ENCODE assay signal across 22 cellular contexts in the genomic region with DNA sequence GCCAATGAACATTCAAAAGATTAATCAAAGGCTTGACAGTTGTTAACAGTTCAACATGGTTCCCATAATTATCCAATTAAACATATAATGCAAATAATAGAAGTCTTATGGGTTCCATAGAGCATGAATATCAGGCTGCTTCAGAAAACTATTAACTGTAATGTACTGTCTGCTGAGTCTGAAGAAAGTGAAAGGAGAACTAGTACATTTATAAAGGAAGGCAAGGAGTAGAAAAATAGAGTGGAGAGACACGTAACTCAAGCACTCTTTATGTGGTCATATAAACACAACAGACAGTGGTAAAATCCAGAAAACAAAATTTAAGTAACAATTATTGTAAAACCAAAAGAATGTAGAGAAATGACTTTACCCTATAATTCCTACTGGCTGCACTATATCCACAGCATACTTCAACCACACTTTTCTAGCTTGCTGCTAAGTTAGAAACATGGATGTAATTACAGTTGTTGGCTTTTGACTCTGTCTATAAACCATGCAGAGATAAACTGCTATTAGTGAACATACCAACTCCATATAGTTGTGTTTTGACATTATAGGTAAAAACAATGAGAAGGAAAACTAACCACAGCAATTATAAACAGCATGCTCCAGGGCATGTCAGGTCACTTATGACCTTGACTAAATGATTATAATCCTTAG. TPM values are rescaled to one million over a fixed set of nuclear protein-coding genes. Genes with fewer than 3 reads are reported as not detected.
A peak's percentile ranks its signal among the peaks of the same experiment; 100 is the strongest.
DNase-seq lines count a peak whose midpoint lies in the region; ATAC-seq and TF ChIP-seq lines count a peak whose summit lies in the region.
"Had no signal": no experiment of that assay in that cellular context is flagged by ENCODE, and none has a peak within 500 bp of the region (broad histone marks: within the 10 kb centered on the region; RNA-seq: fewer than 3 reads in every experiment).

No MANE protein-coding gene starts in this region.

- no peak overlapping the region for H3K23ac ChIP-seq in IMR-90 (ENCODE audit: low read depth, low read length)

- H3K9me3 ChIP-seq in IMR-90 (ENCODE audit: control insufficient read depth, insufficient read depth, low read length) (no peaks in the 10 kb centered on the region), GM23248 (ENCODE audit: low read depth) (no peaks in the 10 kb centered on the region)
- H3K9me3 ChIP-seq: adrenal gland, Caco-2, spleen had no signal

- TF ChIP-seq POLR2A in IMR-90 (IDR thresholded peaks at IDR 0.05; ENCODE audit: low read depth, low read length) = no peak

- ATAC-seq in GM18907 (IDR thresholded peaks at IDR 0.05; ENCODE audit: unreplicated experiment) (peak; percentile 62), IMR-90 (ENCODE audit: low read depth) (peak; percentile 18; the same call in 1 of the 2 replicates), HG03025 (IDR thresholded peaks at IDR 0.05; ENCODE audit: low FRiP score, unreplicated experiment) (no peak)
- ATAC-seq: HepG2 had no signal

- DNase-seq in IMR-90 (no peak), astrocyte of the spinal cord (ENCODE audit: low read depth, low spot score) (peak; percentile 55), NCI-H2196 (lab: John Stamatoyannopoulos, UW; ENCODE audit: unreplicated experiment) (no peak), GM23248 (no peak)
- DNase-seq: activated CD4-positive, alpha-beta T cell treated with anti-CD3 and anti-CD28 coated beads for 1 hour; activated CD8-positive, alpha-beta memory T cell treated with anti-CD3 and anti-CD28 coated beads, Interleukin-2, amount 50 U/mL, for 4 hours; activated effector memory CD4-positive, alpha-beta T cell treated with Interleukin-2 at 50 U/mL for 16 hours; adrenal gland; Caco-2; hypothalamus; kidney glomerular epithelial cell; NCI-H1694 treated with DMSO at 0.1 percent for 48 hours; NCI-H524; SHP77 treated with DMSO at 0.1 percent for 48 hours; spleen; substantia nigra had no signal

- H3K9me1 ChIP-seq in IMR-90 (ENCODE audit: insufficient read depth, low read length) = peaks cover 3% of the 10 kb centered on the region; the same call in 1 of the 2 replicates

- H3K4me3 Mint-ChIP-seq in nephron = no peak overlapping the region
- H3K4me3 Mint-ChIP-seq: neural crest cell; T-helper 2 cell treated with Interferon-gamma antibody and Interleukin-4, amounts not matched to agents 5 μg/mL and 100 μg/mL, for 36 hours had no signal

- H3K36me3 ChIP-seq in IMR-90 (ENCODE audit: control insufficient read depth, insufficient read depth, low read length) (no peaks in the 10 kb centered on the region), GM23248 (ENCODE audit: low read depth) (no peaks in the 10 kb centered on the region)
- H3K36me3 ChIP-seq: adrenal gland, spleen had no signal

- H3K4me1 Mint-ChIP-seq in nephron = peaks cover 81% of the 10 kb centered on the region

- H3K4me3 ChIP-seq in IMR-90 (ENCODE audit: insufficient read depth, low read depth, low read length) = no peak overlapping the region
- no peak overlapping the region for H3K4me3 ChIP-seq in astrocyte of the spinal cord (ENCODE audit: low read depth, low read length)
- H3K4me3 ChIP-seq in GM23248 = no peak overlapping the region
- H3K4me3 ChIP-seq: adrenal gland, spleen had no signal

- peak overlapping the region; percentile 54 for H3K4me2 ChIP-seq in IMR-90 (ENCODE audit: low read depth, low read length)
- no peak overlapping the region for H3K4me2 ChIP-seq in GM23248 (ENCODE audit: unreplicated experiment)

- no peak for TF ChIP-seq CTCF in IMR-90 (conservative IDR thresholded peaks at IDR 0.05; ENCODE audit: low read depth, low read length)
- TF ChIP-seq CTCF in astrocyte of the spinal cord (IDR thresholded peaks at IDR 0.05; ENCODE audit: low read depth, low read length) = no peak
- TF ChIP-seq CTCF in nephron (IDR thresholded peaks at IDR 0.05; ENCODE audit: unreplicated experiment in 3 of 3) = no peak

- peaks cover 3% of the 10 kb centered on the region for H3K27me3 ChIP-seq in IMR-90 (ENCODE audit: control insufficient read depth, insufficient read depth, low read length)
- no peaks in the 10 kb centered on the region for H3K27me3 ChIP-seq in GM23248 (replicated peaks; ENCODE audit: insufficient read depth)
- H3K27me3 ChIP-seq: adrenal gland, spleen had no signal

- no peak for TF ChIP-seq RAD21 in IMR-90 (IDR thresholded peaks at IDR 0.05; ENCODE audit: low read length)

- H2AFZ ChIP-seq in IMR-90 (replicated peaks; ENCODE audit: low read length, poor library complexity) (no peak overlapping the region), GM23248 (no peak overlapping the region)

- H4K8ac ChIP-seq in IMR-90 (ENCODE audit: low read depth in 2 of 2, low read length in 2 of 2) = no peak overlapping the region

- intact Hi-C loops in IMR-90 (cut with micrococcal nuclease) = no loop called here

- H4K5ac ChIP-seq in IMR-90 (ENCODE audit: low read depth, low read length) = no peak overlapping the region

- POLR2A ChIA-PET in IMR-90 (lab: Charles Lee; ENCODE audit: unreplicated experiment) = no interaction called here

- in situ Hi-C loops in IMR-90 (cut with MboI; ENCODE audit: low sequenced_read_pairs) (no loop called here), astrocyte of the spinal cord (cut with HindIII; ENCODE audit: low sequenced_read_pairs) (no loop called here), GM23248 (cut with MboI) (no loop called here)

- no CpG with 5 or more reads among the region's 1 CpG for WGBS in IMR-90 (ENCODE audit: extremely low coverage in 2 of 2, insufficient read length in 1 of 2), 2 experiments
- WGBS in GM23248 (ENCODE audit: low coverage in 1 of 2, low lambda C conversion rate in 2 of 2, missing lambda C conversion rate in 2 of 2), 2 experiments = 81 to 86% methylated on average over 1 of the region's 1 CpG

- dilution Hi-C loops in IMR-90 (cut with HindIII; ENCODE audit: low sequenced_read_pairs, unreplicated experiment) = no loop called here

- H3K18ac ChIP-seq in IMR-90 (ENCODE audit: low read depth, low read length) = no peak overlapping the region

- H3K79me2 ChIP-seq in GM23248 (ENCODE audit: insufficient read depth) = no peaks in the 10 kb centered on the region

- no peak overlapping the region for H2BK5ac ChIP-seq in IMR-90 (ENCODE audit: low read depth, low read length, poor library complexity, severe bottlenecking)

- H2AK5ac ChIP-seq in IMR-90 (ENCODE audit: low read depth, low read length) = no peak overlapping the region

- no peak overlapping the region for H3K4ac ChIP-seq in IMR-90 (ENCODE audit: low read depth, low read length)

- H3K27ac ChIP-seq in IMR-90 (ENCODE audit: insufficient read depth, low read length) = no peak overlapping the region
- no peak overlapping the region for H3K27ac ChIP-seq in GM23248
- H3K27ac ChIP-seq: adrenal gland, spleen had no signal

- no peaks in the 10 kb centered on the region for H3K9me2 ChIP-seq in GM23248 (ENCODE audit: insufficient read depth)

- peak overlapping the region in 2 of 3 experiments; percentile 12 to 33 for H3K27ac Mint-ChIP-seq in nephron
- H3K27ac Mint-ChIP-seq: T-helper 2 cell treated with Interferon-gamma antibody and Interleukin-4, amounts not matched to agents 5 μg/mL and 100 μg/mL, for 36 hours had no signal

- no TSS peak for BruUV-seq in IMR-90 (replicated peaks; lab: Mats Ljungman, UMichigan)

- H2AK9ac ChIP-seq in IMR-90 (replicated peaks; ENCODE audit: low read depth, low read length, poor library complexity) = no peak overlapping the region

- no peak overlapping the region for H4K91ac ChIP-seq in IMR-90 (ENCODE audit: insufficient read depth, low read depth, low read length)

- no peaks in the 10 kb centered on the region for H3K27me3 Mint-ChIP-seq in nephron (ENCODE audit: low read depth)

- CTCF ChIA-PET in IMR-90 (lab: Yijun Ruan, JAX) = no interaction called here

- no peak overlapping the region for H2BK20ac ChIP-seq in IMR-90 (ENCODE audit: low read depth, low read length)

- no peak overlapping the region for H3K14ac ChIP-seq in IMR-90 (replicated peaks; ENCODE audit: low read depth, low read length)

- no peak overlapping the region for H2BK15ac ChIP-seq in IMR-90 (ENCODE audit: low read depth, low read length)

- no peak overlapping the region for H2BK120ac ChIP-seq in IMR-90 (ENCODE audit: low read depth, low read length)

- H4K20me1 ChIP-seq in IMR-90 (ENCODE audit: insufficient read depth, low read length) (no peaks in the 10 kb centered on the region), GM23248 (ENCODE audit: insufficient read depth) (no peaks in the 10 kb centered on the region)

- H3K9ac ChIP-seq in IMR-90 (ENCODE audit: low read depth, low read length) (no peak overlapping the region), GM23248 (no peak overlapping the region)

- no peak overlapping the region for H3K56ac ChIP-seq in IMR-90 (ENCODE audit: extremely low read depth, insufficient read depth, low read length)

- no peaks in the 10 kb centered on the region for H3K79me1 ChIP-seq in IMR-90 (ENCODE audit: low read depth in 1 of 2, low read length in 2 of 2)

- H3F3A ChIP-seq in GM23248 (ENCODE audit: insufficient read depth) = peaks cover 30% of the 10 kb centered on the region

- H3K4me1 ChIP-seq in IMR-90 (ENCODE audit: control insufficient read depth, insufficient read depth, low read length) = peaks cover 5% of the 10 kb centered on the region
- H3K4me1 ChIP-seq in GM23248 (ENCODE audit: insufficient read depth) = peaks cover 49% of the 10 kb centered on the region

- H3K9me3 Mint-ChIP-seq in nephron = no peaks in the 10 kb centered on the region
- H3K9me3 Mint-ChIP-seq: neural crest cell; T-helper 2 cell treated with Interferon-gamma antibody and Interleukin-4, amounts not matched to agents 5 μg/mL and 100 μg/mL, for 36 hours had no signal

- H3K36me3 Mint-ChIP-seq in nephron (ENCODE audit: low read depth) = peaks cover 30% of the 10 kb centered on the region

TF ChIP-seq in IMR-90, 13 proteins besides CTCF, POLR2A, EP300 and RAD21 (continues in another document):
- TF ChIP-seq CEBPB (IDR thresholded peaks at IDR 0.05; ENCODE audit: low read depth, low read length) = no peak
- TF ChIP-seq MXI1 (IDR thresholded peaks at IDR 0.05; ENCODE audit: borderline replicate concordance, low read depth, low read length) = no peak
- TF ChIP-seq MAFK (IDR thresholded peaks at IDR 0.05; ENCODE audit: low read depth, low read length) = no peak
- no peak for TF ChIP-seq FOS (IDR thresholded peaks at IDR 0.05; ENCODE audit: low read depth, low read length)
- no peak for TF ChIP-seq BHLHE40 (IDR thresholded peaks at IDR 0.05; ENCODE audit: low read depth, low read length)
- TF ChIP-seq MAZ (IDR thresholded peaks at IDR 0.05; ENCODE audit: borderline replicate concordance, low read depth, low read length) = no peak

RNA-seq across cellular contexts. Expression of a gene that starts 32.7 kb away (rescaled TPM):
- 2.0 and 2.2 TPM in 2 replicates for total RNA-seq in IMR-90 (2012; rRNA removed)
- polyA plus RNA-seq in IMR-90 (2012; rRNA removed) = 1.2 and 1.4 TPM in 2 replicates
- 0.55 and 0.99 TPM in 2 replicates for polyA plus RNA-seq in IMR-90 (2012; cell fraction: cytosol; rRNA removed)
- 0.38 and 2.1 TPM in 2 replicates for polyA plus RNA-seq in IMR-90 (2012; cell fraction: nucleus; rRNA removed; ENCODE audit: low replicate concordance)
- total RNA-seq in GM23248 (2014; rRNA removed; shearing (Covaris generic)) = 3.4 and 5.3 TPM in 2 replicates
- 5.8 and 6.0 TPM in 2 replicates for polyA plus RNA-seq in GM23248 (2016; fragmentation: Nextera tagmentation; extraction: Ambion mirVana)
